28 cellular contexts compared by ENCODE assay signal in the genomic region with DNA sequence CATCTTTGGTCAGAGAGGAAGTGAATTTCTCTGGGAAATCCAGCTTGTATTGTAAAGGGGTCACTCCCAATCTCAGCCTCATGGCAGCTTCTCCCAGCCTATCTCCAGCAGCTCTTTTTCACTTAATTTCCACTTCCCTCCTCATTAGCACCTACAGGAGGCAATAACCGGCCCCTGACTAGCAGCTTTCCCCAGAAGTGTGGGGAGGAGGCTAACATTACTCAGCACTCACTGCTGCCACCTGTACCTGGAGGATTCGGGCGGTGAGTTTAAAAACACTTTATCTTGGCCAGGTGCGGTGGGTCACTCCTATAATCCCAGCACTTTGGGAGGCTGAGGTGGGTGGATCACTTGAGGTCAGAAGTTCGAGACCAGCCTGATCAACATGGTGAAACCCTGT. TPM values are rescaled to one million over a fixed set of nuclear protein-coding genes. Genes with fewer than 3 reads are reported as not detected.
DNase-seq lines count a peak whose midpoint lies in the region; ATAC-seq, FAIRE-seq and TF ChIP-seq lines count a peak whose summit lies in the region.
"Had no signal": no experiment of that assay in that cellular context is flagged by ENCODE, and none has a peak within 500 bp of the region (broad histone marks: within the 10 kb centered on the region; RNA-seq: fewer than 3 reads in every experiment).

No MANE protein-coding gene starts in this region.

- peak; percentile 4; the same call in 1 of the 2 replicates for ATAC-seq in WTC11
- no peak for ATAC-seq in activated CD8-positive, alpha-beta memory T cell treated with anti-CD3 and anti-CD28 coated beads, Interleukin-2, amount 10 ng/mL, durations not matched to agents 7 days and 5 days
- ATAC-seq: HepG2 had no signal

- H3K9me3 Mint-ChIP-seq in WTC11 = no peaks in the 10 kb centered on the region
- no peaks in the 10 kb centered on the region for H3K9me3 Mint-ChIP-seq in activated CD8-positive, alpha-beta memory T cell treated with anti-CD3 and anti-CD28 coated beads, Interleukin-2, amount 10 ng/mL, durations not matched to agents 7 days and 5 days (ENCODE audit: low read depth)
- H3K9me3 Mint-ChIP-seq: CD8-positive, alpha-beta memory T cell had no signal

- no peak overlapping the region for H3K4me3 Mint-ChIP-seq in WTC11
- no peak overlapping the region for H3K4me3 Mint-ChIP-seq in activated CD8-positive, alpha-beta memory T cell treated with anti-CD3 and anti-CD28 coated beads, Interleukin-2, amount 10 ng/mL, durations not matched to agents 7 days and 5 days
- H3K4me3 Mint-ChIP-seq: CD8-positive, alpha-beta memory T cell had no signal

- no peak for TF ChIP-seq POLR2A in GM12892 (IDR thresholded peaks at IDR 0.05; ENCODE audit: low read depth, low read length)

- peaks cover 30% of the 10 kb centered on the region for H3K36me3 Mint-ChIP-seq in WTC11
- H3K36me3 Mint-ChIP-seq in activated CD8-positive, alpha-beta memory T cell treated with anti-CD3 and anti-CD28 coated beads, Interleukin-2, amount 10 ng/mL, durations not matched to agents 7 days and 5 days = no peaks in the 10 kb centered on the region
- H3K36me3 Mint-ChIP-seq: CD8-positive, alpha-beta memory T cell had no signal

- peaks cover 54% of the 10 kb centered on the region for H3K4me1 Mint-ChIP-seq in WTC11
- peaks cover 11% of the 10 kb centered on the region for H3K4me1 Mint-ChIP-seq in activated CD8-positive, alpha-beta memory T cell treated with anti-CD3 and anti-CD28 coated beads, Interleukin-2, amount 10 ng/mL, durations not matched to agents 7 days and 5 days

- CTCF ChIA-PET in WTC11 (lab: Charles Lee) = interaction anchor here (0.6 to 1.5 kb wide), 15 partner anchors 8 to 147 kb away, joined by 3 to 10 read pairs (median 3); partner anchors contain the start of genes EIF4EBP2 and PALD1
- CTCF ChIA-PET in activated CD8-positive, alpha-beta memory T cell treated with anti-CD3 and anti-CD28 coated beads, Interleukin-2, amount 10 ng/mL, durations not matched to agents 7 days and 5 days (lab: Charles Lee) = no interaction called here

- no peak for FAIRE-seq in GM12892 (lab: Jason Lieb, UNC)
- FAIRE-seq: HepG2 had no signal

- POLR2A ChIA-PET in WTC11 (lab: Charles Lee) = no interaction called here

- peak; percentile 19 for DNase-seq in activated effector memory CD4-positive, alpha-beta T cell treated with anti-CD3 and anti-CD28 coated beads, Interleukin-2, amount 50 U/mL, for 16 hours
- no peak for DNase-seq in activated effector memory CD4-positive, alpha-beta T cell treated with Interleukin-2 at 50 U/mL for 16 hours
- peak; percentile 34 for DNase-seq in WTC11 (ENCODE audit: low spot score)
- peak; percentile 35 for DNase-seq in iPS-NIHi11 (ENCODE audit: low spot score)
- DNase-seq in activated CD8-positive, alpha-beta memory T cell treated with anti-CD3 and anti-CD28 coated beads, Interleukin-2, amount 10 ng/mL, durations not matched to agents 7 days and 5 days = no peak
- no peak for DNase-seq in GM12892 (ENCODE audit: insufficient read length)
- DNase-seq in GDM1 (lab: John Stamatoyannopoulos, UW) = no peak
- no peak for DNase-seq in NCI-H1105 treated with DMSO at 0.1 percent for 48 hours (lab: John Stamatoyannopoulos, UW)
- DNase-seq: 8988T; ACHN; BE2C; CD8-positive, alpha-beta memory T cell; DMS 273 treated with DMSO at 0.1 percent for 48 hours; DMS79; EL; GOT3; Kasumi-1; MV-4-11; NCI-H1105; NCI-H146; NCI-H1930; NCI-H2107; NCI-H526; SHP77 treated with DMSO at 0.1 percent for 48 hours had no signal

- peaks cover 19% of the 10 kb centered on the region for H3K27me3 Mint-ChIP-seq in WTC11 (ENCODE audit: low read depth)
- H3K27me3 Mint-ChIP-seq in activated CD8-positive, alpha-beta memory T cell treated with anti-CD3 and anti-CD28 coated beads, Interleukin-2, amount 10 ng/mL, durations not matched to agents 7 days and 5 days = peaks cover 47% of the 10 kb centered on the region

- H3K27ac Mint-ChIP-seq in WTC11 = no peak overlapping the region
- H3K27ac Mint-ChIP-seq in activated CD8-positive, alpha-beta memory T cell treated with anti-CD3 and anti-CD28 coated beads, Interleukin-2, amount 10 ng/mL, durations not matched to agents 7 days and 5 days = no peak overlapping the region
- H3K27ac Mint-ChIP-seq: CD14-positive monocyte had no signal

- TF ChIP-seq CTCF in WTC11 (IDR thresholded peaks at IDR 0.05) = no peak

TF ChIP-seq in WTC11, 78 proteins besides CTCF, POLR2A, EP300 and RAD21 (continues in another document):
- no peak for TF ChIP-seq TEAD1 (CRISPR knock-in tag; IDR thresholded peaks at IDR 0.05)
- TF ChIP-seq, protein P1, sequence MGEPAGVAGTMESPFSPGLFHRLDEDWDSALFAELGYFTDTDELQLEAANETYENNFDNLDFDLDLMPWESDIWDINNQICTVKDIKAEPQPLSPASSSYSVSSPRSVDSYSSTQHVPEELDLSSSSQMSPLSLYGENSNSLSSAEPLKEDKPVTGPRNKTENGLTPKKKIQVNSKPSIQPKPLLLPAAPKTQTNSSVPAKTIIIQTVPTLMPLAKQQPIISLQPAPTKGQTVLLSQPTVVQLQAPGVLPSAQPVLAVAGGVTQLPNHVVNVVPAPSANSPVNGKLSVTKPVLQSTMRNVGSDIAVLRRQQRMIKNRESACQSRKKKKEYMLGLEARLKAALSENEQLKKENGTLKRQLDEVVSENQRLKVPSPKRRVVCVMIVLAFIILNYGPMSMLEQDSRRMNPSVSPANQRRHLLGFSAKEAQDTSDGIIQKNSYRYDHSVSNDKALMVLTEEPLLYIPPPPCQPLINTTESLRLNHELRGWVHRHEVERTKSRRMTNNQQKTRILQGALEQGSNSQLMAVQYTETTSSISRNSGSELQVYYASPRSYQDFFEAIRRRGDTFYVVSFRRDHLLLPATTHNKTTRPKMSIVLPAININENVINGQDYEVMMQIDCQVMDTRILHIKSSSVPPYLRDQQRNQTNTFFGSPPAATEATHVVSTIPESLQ (CRISPR knock-in tag; IDR thresholded peaks at IDR 0.05) = no peak
- TF ChIP-seq, protein P2, sequence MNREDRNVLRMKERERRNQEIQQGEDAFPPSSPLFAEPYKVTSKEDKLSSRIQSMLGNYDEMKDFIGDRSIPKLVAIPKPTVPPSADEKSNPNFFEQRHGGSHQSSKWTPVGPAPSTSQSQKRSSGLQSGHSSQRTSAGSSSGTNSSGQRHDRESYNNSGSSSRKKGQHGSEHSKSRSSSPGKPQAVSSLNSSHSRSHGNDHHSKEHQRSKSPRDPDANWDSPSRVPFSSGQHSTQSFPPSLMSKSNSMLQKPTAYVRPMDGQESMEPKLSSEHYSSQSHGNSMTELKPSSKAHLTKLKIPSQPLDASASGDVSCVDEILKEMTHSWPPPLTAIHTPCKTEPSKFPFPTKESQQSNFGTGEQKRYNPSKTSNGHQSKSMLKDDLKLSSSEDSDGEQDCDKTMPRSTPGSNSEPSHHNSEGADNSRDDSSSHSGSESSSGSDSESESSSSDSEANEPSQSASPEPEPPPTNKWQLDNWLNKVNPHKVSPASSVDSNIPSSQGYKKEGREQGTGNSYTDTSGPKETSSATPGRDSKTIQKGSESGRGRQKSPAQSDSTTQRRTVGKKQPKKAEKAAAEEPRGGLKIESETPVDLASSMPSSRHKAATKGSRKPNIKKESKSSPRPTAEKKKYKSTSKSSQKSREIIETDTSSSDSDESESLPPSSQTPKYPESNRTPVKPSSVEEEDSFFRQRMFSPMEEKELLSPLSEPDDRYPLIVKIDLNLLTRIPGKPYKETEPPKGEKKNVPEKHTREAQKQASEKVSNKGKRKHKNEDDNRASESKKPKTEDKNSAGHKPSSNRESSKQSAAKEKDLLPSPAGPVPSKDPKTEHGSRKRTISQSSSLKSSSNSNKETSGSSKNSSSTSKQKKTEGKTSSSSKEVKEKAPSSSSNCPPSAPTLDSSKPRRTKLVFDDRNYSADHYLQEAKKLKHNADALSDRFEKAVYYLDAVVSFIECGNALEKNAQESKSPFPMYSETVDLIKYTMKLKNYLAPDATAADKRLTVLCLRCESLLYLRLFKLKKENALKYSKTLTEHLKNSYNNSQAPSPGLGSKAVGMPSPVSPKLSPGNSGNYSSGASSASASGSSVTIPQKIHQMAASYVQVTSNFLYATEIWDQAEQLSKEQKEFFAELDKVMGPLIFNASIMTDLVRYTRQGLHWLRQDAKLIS (CRISPR knock-in tag; IDR thresholded peaks at IDR 0.05; ENCODE audit: borderline replicate concordance) = no peak

RNA-seq across cellular contexts. Expression of gene NODAL, which starts 3.8 kb away (rescaled TPM):
- 41.1 to 57.0 TPM (median 41.5 TPM) in 3 replicates for total RNA-seq in WTC11 (2021)
- not detected for total RNA-seq in activated CD8-positive, alpha-beta memory T cell treated with anti-CD3 and anti-CD28 coated beads, Interleukin-2, amount 10 ng/mL, durations not matched to agents 7 days and 5 days
- polyA plus RNA-seq in GM12892 (2012; ENCODE audit: missing spikeins) = not detected
- total RNA-seq: CD8-positive, alpha-beta memory T cell; HepG2; HT1080; M059J had no signal
- polyA plus RNA-seq: CD14-positive monocyte, HepG2 had no signal

RNA-seq across cellular contexts. Expression of gene EIF4EBP2, which starts 33.8 kb away (rescaled TPM):
- 111 to 114 TPM (median 112 TPM) in 3 replicates for total RNA-seq in WTC11 (2021)
- 10 to 100 TPM; 37.8 to 51.7 TPM for total RNA-seq in activated CD8-positive, alpha-beta memory T cell treated with anti-CD3 and anti-CD28 coated beads, Interleukin-2, amount 10 ng/mL, durations not matched to agents 7 days and 5 days
- polyA plus RNA-seq in GM12892 (2012; ENCODE audit: missing spikeins) = 25.9 TPM

RNA-seq across cellular contexts. Expression of gene PALD1, which starts 40.8 kb away (rescaled TPM):
- total RNA-seq in WTC11 (2021) = 36.1 to 43.6 TPM (median 38.5 TPM) in 3 replicates
- total RNA-seq in activated CD8-positive, alpha-beta memory T cell treated with anti-CD3 and anti-CD28 coated beads, Interleukin-2, amount 10 ng/mL, durations not matched to agents 7 days and 5 days = under 1 TPM; 0.26 to 0.41 TPM
- polyA plus RNA-seq in GM12892 (2012; ENCODE audit: missing spikeins) = 2.2 TPM
- polyA plus RNA-seq: CD8-positive, alpha-beta memory T cell had no signal

RNA-seq across cellular contexts. Expression of gene LRRC20, which starts 55.3 kb away (rescaled TPM):
- 26.4 to 29.4 TPM (median 28.1 TPM) in 3 replicates for total RNA-seq in WTC11 (2021)
- total RNA-seq in activated CD8-positive, alpha-beta memory T cell treated with anti-CD3 and anti-CD28 coated beads, Interleukin-2, amount 10 ng/mL, durations not matched to agents 7 days and 5 days = 10 to 100 TPM; 14.9 to 18.2 TPM
- 13.4 TPM for polyA plus RNA-seq in GM12892 (2012; ENCODE audit: missing spikeins)

Comparison
In these comparisons a context has a peak if more than half of its experiments do, and no peak if none do; other contexts are left out.
1. DNase-seq: peak in activated effector memory CD4-positive, alpha-beta T cell treated with anti-CD3 and anti-CD28 coated beads, Interleukin-2, amount 50 U/mL, for 16 hours (single experiment), WTC11 (single experiment) and iPS-NIHi11 (single experiment); none in activated effector memory CD4-positive, alpha-beta T cell treated with Interleukin-2 at 50 U/mL for 16 hours (single experiment), activated CD8-positive, alpha-beta memory T cell treated with anti-CD3 and anti-CD28 coated beads, Interleukin-2, amount 10 ng/mL, durations not matched to agents 7 days and 5 days (single experiment), GM12892 (single experiment), GDM1 (single experiment) and NCI-H1105 treated with DMSO at 0.1 percent for 48 hours (single experiment).
2. RNA of gene NODAL, which starts 3.8 kb away (total RNA-seq): 41.1 to 57.0 TPM in WTC11; not detected in activated CD8-positive, alpha-beta memory T cell treated with anti-CD3 and anti-CD28 coated beads, Interleukin-2, amount 10 ng/mL, durations not matched to agents 7 days and 5 days; every median in the first group is over 10 times any median in the second.
3. RNA of gene PALD1, which starts 40.8 kb away (total RNA-seq): 36.1 to 43.6 TPM in WTC11; 0.26 to 0.41 TPM in activated CD8-positive, alpha-beta memory T cell treated with anti-CD3 and anti-CD28 coated beads, Interleukin-2, amount 10 ng/mL, durations not matched to agents 7 days and 5 days; every median in the first group is over 10 times any median in the second.